Comparison of ENCODE assay signal across 8 cellular contexts in genomic region chr6:30357678-30358339, GRCh38. TPM values are rescaled to one million over a fixed set of nuclear protein-coding genes. Genes with fewer than 3 reads are reported as not detected.
DNase-seq lines count a peak whose midpoint lies in the region; ATAC-seq, FAIRE-seq and TF ChIP-seq lines count a peak whose summit lies in the region.

No MANE protein-coding gene starts in this region.

- FAIRE-seq in A204.1 (lab: Jason Lieb, UNC) (peak; percentile 84), GM12892 (lab: Jason Lieb, UNC) (peak; percentile 51)

- peaks cover 0 to 5% of the 10 kb centered on the region in 2 donors for H3K4me1 ChIP-seq in duodenal mucosa (ENCODE audit: control insufficient read depth in 1 of 2, insufficient read depth in 2 of 2, low read length in 2 of 2)
- H3K4me1 ChIP-seq in right lobe of liver, result peaks cover 0 to 3% (median 0%) of the 10 kb centered on the region in 4 donors

- H3K4me3 ChIP-seq in duodenal mucosa (ENCODE audit: low read depth in 1 of 2, low read length in 2 of 2) (peak overlapping the region; percentile 55 to 57), right lobe of liver (no peak overlapping the region)

- WGBS in right lobe of liver (ENCODE audit: insufficient coverage, low coverage, low lambda C conversion rate, missing lambda C conversion rate), result 4% methylated on average over 22 of the region's 34 CpGs

- H3K27me3 Mint-ChIP-seq in activated CD4-positive, alpha-beta T cell treated with anti-CD3 and anti-CD28 coated beads, Interleukin-2, amount 10 ng/mL, durations not matched to agents 24 days and 14 days, result peaks cover 76% of the 10 kb centered on the region

- H3K27ac Mint-ChIP-seq in activated CD4-positive, alpha-beta T cell treated with anti-CD3 and anti-CD28 coated beads, Interleukin-2, amount 10 ng/mL, durations not matched to agents 24 days and 14 days, result no peak overlapping the region

- H3K9me3 Mint-ChIP-seq in activated CD4-positive, alpha-beta T cell treated with anti-CD3 and anti-CD28 coated beads, Interleukin-2, amount 10 ng/mL, durations not matched to agents 24 days and 14 days, result no peaks in the 10 kb centered on the region

- TF ChIP-seq POLR2A in GM12892 (IDR thresholded peaks at IDR 0.05; ENCODE audit: low read depth, low read length), result no peak
- no peak for TF ChIP-seq POLR2A in right lobe of liver (IDR thresholded peaks at IDR 0.05)

- no peak overlapping the region for H3K9ac ChIP-seq in duodenal mucosa (ENCODE audit: low read depth in 1 of 2, low read length in 2 of 2)

- intact Hi-C loops in activated CD4-positive, alpha-beta T cell treated with anti-CD3 and anti-CD28 coated beads, Interleukin-2, amount 10 ng/mL, durations not matched to agents 24 days and 14 days (cut with micrococcal nuclease), result loop anchor here (1.0 to 5.0 kb wide), 2 partner anchors 39 to 94 kb away; no protein-coding TSS in a partner anchor
- intact Hi-C loops in right lobe of liver (cut with DNase I), result no loop called here

- H3K9me3 ChIP-seq in duodenal mucosa (ENCODE audit: control insufficient read depth in 1 of 2, low read length in 2 of 2) (peaks cover 0 to 3% of the 10 kb centered on the region in 2 donors), right lobe of liver (no peaks in the 10 kb centered on the region)

- ATAC-seq in right lobe of liver (peak; percentile 77 to 79 (median 78)), HG03457 (IDR thresholded peaks at IDR 0.05; ENCODE audit: unreplicated experiment) (no peak)

- H3K36me3 Mint-ChIP-seq in activated CD4-positive, alpha-beta T cell treated with anti-CD3 and anti-CD28 coated beads, Interleukin-2, amount 10 ng/mL, durations not matched to agents 24 days and 14 days (ENCODE audit: low read depth), result no peaks in the 10 kb centered on the region

- H3K4me1 Mint-ChIP-seq in activated CD4-positive, alpha-beta T cell treated with anti-CD3 and anti-CD28 coated beads, Interleukin-2, amount 10 ng/mL, durations not matched to agents 24 days and 14 days, result peaks cover 7% of the 10 kb centered on the region

- H3K36me3 ChIP-seq in duodenal mucosa (ENCODE audit: control insufficient read depth in 1 of 2, insufficient read depth in 2 of 2, low read length in 2 of 2), result no peaks in the 10 kb centered on the region
- no peaks in the 10 kb centered on the region for H3K36me3 ChIP-seq in right lobe of liver

- peak; percentile 46 to 75 (median 70) for TF ChIP-seq CTCF in right lobe of liver (IDR thresholded peaks at IDR 0.05)

- DNase-seq in GM12892 (ENCODE audit: insufficient read length) (no peak), NCI-H2227 treated with DMSO at 0.1 percent for 48 hours (lab: John Stamatoyannopoulos, UW) (peak; percentile 75), right lobe of liver (no peak)
- DNase-seq in activated CD4-positive, alpha-beta T cell treated with anti-CD3 and anti-CD28 coated beads, Interleukin-2, amount 10 ng/mL, durations not matched to agents 24 days and 14 days, result peak; percentile 84
- peak; percentile 29 to 47 for DNase-seq in stimulated activated CD4-positive, alpha-beta T cell treated with anti-CD3 and anti-CD28 coated beads, Interleukin-4, amount 100 ng/mL, for 48 hours (ENCODE audit: low read depth in 2 of 2)

- peak overlapping the region; percentile 87 for H3K4me3 Mint-ChIP-seq in activated CD4-positive, alpha-beta T cell treated with anti-CD3 and anti-CD28 coated beads, Interleukin-2, amount 10 ng/mL, durations not matched to agents 24 days and 14 days

- H3K27ac ChIP-seq in duodenal mucosa (ENCODE audit: low read depth, low read length) (no peak overlapping the region), right lobe of liver (no peak overlapping the region)

- peaks cover 30 to 40% of the 10 kb centered on the region in 2 donors for H3K27me3 ChIP-seq in duodenal mucosa (ENCODE audit: control insufficient read depth in 1 of 2, insufficient read depth in 2 of 2, low read length in 2 of 2)
- H3K27me3 ChIP-seq in right lobe of liver, result peaks cover 6 to 9% of the 10 kb centered on the region in 2 donors

RNA-seq across cellular contexts. Expression of gene RPP21, which starts 12.9 kb away (rescaled TPM):
- polyA plus RNA-seq in GM12892 (2012; ENCODE audit: missing spikeins), result 30.1 TPM
- 45.0 and 48.0 TPM in 2 replicates for total RNA-seq in activated CD4-positive, alpha-beta T cell treated with anti-CD3 and anti-CD28 coated beads, Interleukin-2, amount 10 ng/mL, durations not matched to agents 24 days and 14 days
- 10 to 100 TPM; 13.8 to 49.5 (median 16.3) TPM for total RNA-seq in right lobe of liver

RNA-seq across cellular contexts. Expression of gene TRIM39, which starts 31.1 kb away (rescaled TPM):
- polyA plus RNA-seq in GM12892 (2012; ENCODE audit: missing spikeins), result 6.8 TPM
- total RNA-seq in activated CD4-positive, alpha-beta T cell treated with anti-CD3 and anti-CD28 coated beads, Interleukin-2, amount 10 ng/mL, durations not matched to agents 24 days and 14 days, result 12.5 and 13.7 TPM in 2 replicates
- total RNA-seq in right lobe of liver, result 1 to 10 TPM; 3.3 to 7.5 (median 5.7) TPM

Comparison
In these comparisons a context has a peak if more than half of its experiments do, and no peak if none do; other contexts are left out.
1. DNase-seq: peak in NCI-H2227 treated with DMSO at 0.1 percent for 48 hours (single experiment), activated CD4-positive, alpha-beta T cell treated with anti-CD3 and anti-CD28 coated beads, Interleukin-2, amount 10 ng/mL, durations not matched to agents 24 days and 14 days (single experiment) and stimulated activated CD4-positive, alpha-beta T cell treated with anti-CD3 and anti-CD28 coated beads, Interleukin-4, amount 100 ng/mL, for 48 hours (2 of 2); none in GM12892 (single experiment) and right lobe of liver (0 of 3).
2. H3K4me3 ChIP-seq: peak in duodenal mucosa (2 of 2); none in right lobe of liver (0 of 3).